ENCODE assay signal across 22 cellular contexts in the genomic region with DNA sequence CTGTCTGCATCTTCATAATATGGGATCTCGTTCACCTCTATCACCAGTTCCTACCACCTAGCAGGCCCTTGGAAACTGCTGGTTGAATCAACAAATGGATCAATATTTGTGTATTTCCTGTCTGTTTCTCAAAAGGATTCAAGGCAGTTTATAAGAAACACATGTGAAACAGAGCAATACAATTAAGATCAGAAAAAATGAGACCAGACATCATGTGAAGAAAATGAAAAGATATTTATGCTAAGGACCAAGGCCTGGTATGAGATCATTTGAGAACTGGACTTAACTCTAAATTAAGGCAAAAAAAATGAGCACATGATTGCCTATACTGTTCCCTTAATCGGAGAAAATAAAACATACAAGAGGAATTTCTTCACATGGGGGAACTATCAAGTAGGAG.
"Had no signal": no experiment of that assay in that cellular context is flagged by ENCODE, and none has a peak within 500 bp of the region (broad histone marks: within the 10 kb centered on the region; RNA-seq: fewer than 3 reads in every experiment).

No MANE protein-coding gene starts in this region.

- H3K36me3 Mint-ChIP-seq: naive thymus-derived CD4-positive, alpha-beta T cell had no signal

- H3K27me3 ChIP-seq: esophagus muscularis mucosa, hepatocyte, ovary, suprapubic skin, transverse colon had no signal

- H3K9me3 Mint-ChIP-seq: dendritic cell treated with granulocyte-macrophage colony-stimulating factor and Interleukin-4, amounts not matched to agents 40 ng/mL and 50 ng/mL, for 4 days; naive thymus-derived CD4-positive, alpha-beta T cell; neural crest cell had no signal

- ATAC-seq: effector memory CD8-positive, alpha-beta T cell; left cardiac atrium; left ventricle myocardium superior; naive thymus-derived CD4-positive, alpha-beta T cell; right cardiac atrium; stimulated activated naive CD8-positive, alpha-beta T cell treated with anti-CD3 and anti-CD28 coated beads, Interleukin-15, Interleukin-2, amounts not matched to agents 100 U/mL and 50 U/mL, for 24 hours had no signal

- H3K4me3 ChIP-seq: esophagus muscularis mucosa, hepatocyte, lung, ovary, suprapubic skin, transverse colon had no signal

- H3K27ac ChIP-seq: epithelial cell of prostate, esophagus muscularis mucosa, hepatocyte, ovary, suprapubic skin, transverse colon had no signal

- H3K4me2 ChIP-seq: hepatocyte had no signal

- H3K9me3 ChIP-seq: esophagus muscularis mucosa, ovary, suprapubic skin, transverse colon had no signal

- H3K4me1 Mint-ChIP-seq: central memory CD8-positive, alpha-beta T cell; naive thymus-derived CD4-positive, alpha-beta T cell; neural crest cell had no signal

- H3K4me3 Mint-ChIP-seq: central memory CD8-positive, alpha-beta T cell; dendritic cell treated with granulocyte-macrophage colony-stimulating factor and Interleukin-4, amounts not matched to agents 40 ng/mL and 50 ng/mL, for 4 days; effector memory CD8-positive, alpha-beta T cell; naive thymus-derived CD4-positive, alpha-beta T cell; neural crest cell had no signal

- DNase-seq: effector memory CD8-positive, alpha-beta T cell; foreskin melanocyte; head of caudate nucleus; kidney; left cardiac atrium; left ventricle myocardium superior; mesenchymal stem cell; naive thymus-derived CD4-positive, alpha-beta T cell; ovary; right cardiac atrium; small intestine; stimulated activated CD4-positive, alpha-beta T cell treated with anti-CD3 and anti-CD28 coated beads, Interleukin-12 subunit alpha, Interleukin-12 subunit beta, amount 100 ng/mL, for 4 hours; stimulated activated naive CD8-positive, alpha-beta T cell treated with anti-CD3 and anti-CD28 coated beads, Interleukin-15, Interleukin-2, amounts not matched to agents 100 U/mL and 50 U/mL, for 24 hours; transverse colon had no signal

- H3K36me3 ChIP-seq: esophagus muscularis mucosa, ovary, suprapubic skin, transverse colon had no signal

- H3K79me2 ChIP-seq: hepatocyte had no signal

- H3K27ac Mint-ChIP-seq: dendritic cell treated with granulocyte-macrophage colony-stimulating factor and Interleukin-4, amounts not matched to agents 40 ng/mL and 50 ng/mL, for 4 days; effector memory CD8-positive, alpha-beta T cell; naive thymus-derived CD4-positive, alpha-beta T cell had no signal

- H3K4me1 ChIP-seq: esophagus muscularis mucosa, suprapubic skin, transverse colon had no signal

- H2AFZ ChIP-seq: hepatocyte had no signal

- H3K27me3 Mint-ChIP-seq: central memory CD8-positive, alpha-beta T cell; dendritic cell treated with granulocyte-macrophage colony-stimulating factor and Interleukin-4, amounts not matched to agents 40 ng/mL and 50 ng/mL, for 4 days; effector memory CD8-positive, alpha-beta T cell had no signal
